ENCODE assay signal across 21 cellular contexts in genomic region chr10:77781451-77782327, GRCh38.
"Had no signal": no experiment of that assay in that cellular context is flagged by ENCODE, and none has a peak within 500 bp of the region (broad histone marks: within the 10 kb centered on the region; RNA-seq: fewer than 3 reads in every experiment).

No MANE protein-coding gene starts in this region.

- ATAC-seq: Panc1, Right ventricle myocardium inferior, SK-N-SH treated with all-trans-retinoic acid at 6 μM for 48 hours had no signal

- H3K36me3 ChIP-seq: SJCRH30 had no signal

- H3K4me1 ChIP-seq: SJCRH30 had no signal

- DNase-seq: Karpas-422, KG1, MG63, NCI-H1092, NCI-H1105 treated with DMSO at 0.1 percent for 48 hours, NCI-H1417 treated with DMSO at 0.1 percent for 48 hours, NCI-H146, NCI-H1694 treated with DMSO at 0.1 percent for 48 hours, NCI-H1930, NCI-H2081, NCI-H2107, NCI-H2227 treated with DMSO at 0.1 percent for 48 hours, NCI-H524 treated with DMSO at 0.1 percent for 48 hours, NCI-H69, NCI-H774, SHP77 treated with DMSO at 0.1 percent for 48 hours, SJCRH30 had no signal

- H3K4me3 ChIP-seq: MG63, SJCRH30 had no signal

- H3K27me3 ChIP-seq: MG63, SJCRH30 had no signal

- H3K27ac ChIP-seq: HL-60, SJCRH30 had no signal

- H3K9me3 ChIP-seq: SJCRH30 had no signal
